ENCODE assay signal across 1 cellular context in the genomic region with DNA sequence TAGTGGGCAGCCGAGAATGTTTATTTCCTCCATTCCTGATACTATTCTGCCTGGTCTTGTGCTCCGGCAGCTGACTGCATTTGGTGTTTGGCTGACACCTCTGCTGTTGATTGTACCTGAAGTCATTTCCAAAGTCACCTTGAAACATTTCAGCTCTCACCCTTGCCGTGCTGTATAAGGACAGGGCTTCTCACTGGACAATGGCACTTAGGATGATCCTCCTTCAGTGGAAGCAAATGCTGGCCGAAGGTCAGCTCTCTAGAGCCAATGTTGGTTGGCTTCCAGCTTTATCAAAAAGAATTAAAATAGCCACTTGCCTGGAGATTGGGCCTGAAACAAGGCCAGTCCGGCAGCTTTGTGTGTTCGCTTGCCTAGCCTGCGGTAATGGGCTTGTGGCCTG.
TF ChIP-seq lines count a peak whose summit lies in the region.

No MANE protein-coding gene starts in this region.

TF ChIP-seq in HepG2, 621 proteins besides CTCF, POLR2A, EP300 and RAD21 (continued from another document):
- TF ChIP-seq ZNF18 (CRISPR knock-in tag; IDR thresholded peaks at IDR 0.05; ENCODE audit: insufficient replicate concordance) (no peak), ZKSCAN5 (CRISPR knock-in tag; IDR thresholded peaks at IDR 0.05) (no peak), ZNF678 (CRISPR knock-in tag; IDR thresholded peaks at IDR 0.05) (no peak), HES4 (CRISPR knock-in tag; IDR thresholded peaks at IDR 0.05; ENCODE audit: borderline replicate concordance) (no peak), ZNF567 (CRISPR knock-in tag; IDR thresholded peaks at IDR 0.05; ENCODE audit: borderline replicate concordance) (no peak), ZUFSP (CRISPR knock-in tag; IDR thresholded peaks at IDR 0.05; ENCODE audit: borderline replicate concordance) (no peak), ZNF337 (CRISPR knock-in tag; IDR thresholded peaks at IDR 0.05; ENCODE audit: borderline replicate concordance, low read depth) (no peak), SAP130 (CRISPR knock-in tag; IDR thresholded peaks at IDR 0.05; ENCODE audit: low read depth) (no peak), SMYD3 (CRISPR knock-in tag; IDR thresholded peaks at IDR 0.05) (no peak), ELF1 (CRISPR knock-in tag; IDR thresholded peaks at IDR 0.05) (no peak), PLRG1 (conservative IDR thresholded peaks at IDR 0.05) (no peak), ZBED4 (CRISPR knock-in tag; IDR thresholded peaks at IDR 0.05; ENCODE audit: borderline replicate concordance) (no peak), ZNF672 (CRISPR knock-in tag; IDR thresholded peaks at IDR 0.05) (no peak), ZMYM4 (CRISPR knock-in tag; IDR thresholded peaks at IDR 0.05) (no peak), MIXL1 (CRISPR knock-in tag; IDR thresholded peaks at IDR 0.05) (no peak)
- TF ChIP-seq, protein P1, sequence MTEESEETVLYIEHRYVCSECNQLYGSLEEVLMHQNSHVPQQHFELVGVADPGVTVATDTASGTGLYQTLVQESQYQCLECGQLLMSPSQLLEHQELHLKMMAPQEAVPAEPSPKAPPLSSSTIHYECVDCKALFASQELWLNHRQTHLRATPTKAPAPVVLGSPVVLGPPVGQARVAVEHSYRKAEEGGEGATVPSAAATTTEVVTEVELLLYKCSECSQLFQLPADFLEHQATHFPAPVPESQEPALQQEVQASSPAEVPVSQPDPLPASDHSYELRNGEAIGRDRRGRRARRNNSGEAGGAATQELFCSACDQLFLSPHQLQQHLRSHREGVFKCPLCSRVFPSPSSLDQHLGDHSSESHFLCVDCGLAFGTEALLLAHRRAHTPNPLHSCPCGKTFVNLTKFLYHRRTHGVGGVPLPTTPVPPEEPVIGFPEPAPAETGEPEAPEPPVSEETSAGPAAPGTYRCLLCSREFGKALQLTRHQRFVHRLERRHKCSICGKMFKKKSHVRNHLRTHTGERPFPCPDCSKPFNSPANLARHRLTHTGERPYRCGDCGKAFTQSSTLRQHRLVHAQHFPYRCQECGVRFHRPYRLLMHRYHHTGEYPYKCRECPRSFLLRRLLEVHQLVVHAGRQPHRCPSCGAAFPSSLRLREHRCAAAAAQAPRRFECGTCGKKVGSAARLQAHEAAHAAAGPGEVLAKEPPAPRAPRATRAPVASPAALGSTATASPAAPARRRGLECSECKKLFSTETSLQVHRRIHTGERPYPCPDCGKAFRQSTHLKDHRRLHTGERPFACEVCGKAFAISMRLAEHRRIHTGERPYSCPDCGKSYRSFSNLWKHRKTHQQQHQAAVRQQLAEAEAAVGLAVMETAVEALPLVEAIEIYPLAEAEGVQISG (CRISPR knock-in tag; IDR thresholded peaks at IDR 0.05) = no peak
